ENCODE assay signal across 20 cellular contexts in genomic region chr6:15596241-15596896, GRCh38.
A peak's percentile ranks its signal among the peaks of the same experiment; 100 is the strongest.
DNase-seq lines count a peak whose midpoint lies in the region; ATAC-seq and TF ChIP-seq lines count a peak whose summit lies in the region.
"Had no signal": no experiment of that assay in that cellular context is flagged by ENCODE, and none has a peak within 500 bp of the region (broad histone marks: within the 10 kb centered on the region; RNA-seq: fewer than 3 reads in every experiment).

No MANE protein-coding gene starts in this region.

- H3K36me3 ChIP-seq in WERI-Rb-1 (no peaks in the 10 kb centered on the region), neutrophil (no peaks in the 10 kb centered on the region)
- H3K36me3 ChIP-seq: thyroid gland had no signal

- 0 out of 2 replicates have a peak, but pooled peaks have one; percentile 18 for TF ChIP-seq CTCF in WERI-Rb-1 (IDR thresholded peaks at IDR 0.05; ENCODE audit: low read depth, low read length)
- TF ChIP-seq CTCF in neutrophil (IDR thresholded peaks at IDR 0.05): no peak
- no peak for TF ChIP-seq CTCF in omental fat pad (IDR thresholded peaks at IDR 0.05)

- H3K9me3 ChIP-seq in WERI-Rb-1 (ENCODE audit: severe bottlenecking) (no peaks in the 10 kb centered on the region), neutrophil (no peaks in the 10 kb centered on the region)
- H3K9me3 ChIP-seq: thyroid gland had no signal

- H3K27me3 ChIP-seq in WERI-Rb-1 (ENCODE audit: insufficient read depth, low read depth, severe bottlenecking) (no peaks in the 10 kb centered on the region), neutrophil (no peaks in the 10 kb centered on the region)
- H3K27me3 ChIP-seq: thyroid gland had no signal

- H3K27ac ChIP-seq in WERI-Rb-1 (no peak overlapping the region), neutrophil (peak overlapping the region; percentile 6)
- H3K27ac ChIP-seq: epithelial cell of prostate, GM23248, thyroid gland had no signal

- no peak overlapping the region for H3K4me3 ChIP-seq in WERI-Rb-1 (ENCODE audit: low read depth, low read length)
- H3K4me3 ChIP-seq in neutrophil (ENCODE audit: low read depth in 1 of 2, low read length in 1 of 2): no peak overlapping the region
- H3K4me3 ChIP-seq: GM23248, thyroid gland had no signal

- ATAC-seq in omental fat pad (ENCODE audit: low FRiP score) (no peak), HG03175 (IDR thresholded peaks at IDR 0.05; ENCODE audit: unreplicated experiment) (no peak), GM21381 (IDR thresholded peaks at IDR 0.05; ENCODE audit: unreplicated experiment) (no peak)
- ATAC-seq: activated CD4-positive, alpha-beta T cell treated with anti-CD3 and anti-CD28 coated beads for 36 hours; stimulated activated naive CD8-positive, alpha-beta T cell treated with anti-CD3 and anti-CD28 coated beads, Interleukin-15, Interleukin-2, amounts not matched to agents 100 U/mL and 50 U/mL, for 24 hours had no signal

- DNase-seq in SIG-M5 treated with dmso at 0.1 percent for 504 hours (lab: John Stamatoyannopoulos, UW; ENCODE audit: unreplicated experiment) (peak; percentile 69), SIG-M5 (lab: John Stamatoyannopoulos, UW) (no peak), Kasumi-1 (lab: John Stamatoyannopoulos, UW) (peak; percentile 58 to 64), WERI-Rb-1 (peak; percentile 36), omental fat pad (ENCODE audit: low spot score) (no peak)
- DNase-seq: 8988T; activated CD4-positive, alpha-beta T cell treated with anti-CD3 and anti-CD28 coated beads for 36 hours; activated naive CD4-positive, alpha-beta T cell treated with anti-CD3 and anti-CD28 coated beads, Interleukin-2, amount 50 U/mL, for 16 hours; Calu3; foreskin fibroblast; GM23248; NCI-H1436; NCI-H510A treated with DMSO at 0.1 percent for 48 hours; stimulated activated CD4-positive, alpha-beta T cell treated with anti-CD3 and anti-CD28 coated beads, Interleukin-2, amount 100 ng/mL, for 48 hours; stimulated activated naive CD8-positive, alpha-beta T cell treated with anti-CD3 and anti-CD28 coated beads, Interleukin-15, Interleukin-2, amounts not matched to agents 100 U/mL and 50 U/mL, for 24 hours; thyroid gland had no signal

- H3K4me1 ChIP-seq in neutrophil (ENCODE audit: control insufficient read depth in 1 of 2, insufficient read depth in 1 of 2, low read depth in 1 of 2, low read length in 1 of 2): peaks cover 14 to 18% of the 10 kb centered on the region in 2 experiments

Comparison
In these comparisons a context has a peak if more than half of its experiments do, and no peak if none do; other contexts are left out.
1. DNase-seq: peak in SIG-M5 treated with dmso at 0.1 percent for 504 hours (single experiment), Kasumi-1 (2 of 2) and WERI-Rb-1 (single experiment); none in SIG-M5 (single experiment) and omental fat pad (single experiment).